Comparison of ENCODE assay signal across 1 cellular context in the genomic region with DNA sequence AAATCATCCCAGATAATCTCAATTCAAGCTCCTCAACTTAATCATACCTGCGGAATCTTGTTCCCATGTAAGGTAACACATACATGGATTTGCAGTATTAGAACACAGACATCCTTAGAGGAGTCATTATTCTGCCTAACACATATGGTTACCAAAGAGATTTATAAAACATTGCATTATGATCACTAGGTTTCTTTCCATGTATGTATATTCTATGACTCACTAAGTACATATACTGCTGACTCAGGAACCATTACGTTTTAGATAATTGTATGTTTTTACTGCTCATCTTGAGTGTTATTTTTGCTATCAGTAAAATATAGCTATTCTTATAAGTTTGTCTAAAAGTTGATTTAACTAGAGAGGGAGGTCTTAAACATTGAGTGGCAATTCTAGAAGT.
TF ChIP-seq lines count a peak whose summit lies in the region.

No MANE protein-coding gene starts in this region.

TF ChIP-seq in HepG2, 621 proteins besides CTCF, POLR2A, EP300 and RAD21 (continued from another document):
- TF ChIP-seq ZBTB26 (CRISPR knock-in tag; IDR thresholded peaks at IDR 0.05; ENCODE audit: borderline replicate concordance) (no peak), RXRA (CRISPR knock-in tag; IDR thresholded peaks at IDR 0.05) (no peak), MAFF (IDR thresholded peaks at IDR 0.05; ENCODE audit: low read depth, low read length) (0 out of 2 replicates have a peak, but pooled peaks have one; percentile 64), MAFK (conservative IDR thresholded peaks at IDR 0.05 in 1 of 2, IDR thresholded peaks at IDR 0.05 in 1 of 2; ENCODE audit: low read length in 2 of 2) (peak; percentile 62 to 86; a peak in 3 of 4 replicates), ZSCAN31 (CRISPR knock-in tag; IDR thresholded peaks at IDR 0.05; ENCODE audit: low read depth) (no peak)
- TF ChIP-seq, protein P1, sequence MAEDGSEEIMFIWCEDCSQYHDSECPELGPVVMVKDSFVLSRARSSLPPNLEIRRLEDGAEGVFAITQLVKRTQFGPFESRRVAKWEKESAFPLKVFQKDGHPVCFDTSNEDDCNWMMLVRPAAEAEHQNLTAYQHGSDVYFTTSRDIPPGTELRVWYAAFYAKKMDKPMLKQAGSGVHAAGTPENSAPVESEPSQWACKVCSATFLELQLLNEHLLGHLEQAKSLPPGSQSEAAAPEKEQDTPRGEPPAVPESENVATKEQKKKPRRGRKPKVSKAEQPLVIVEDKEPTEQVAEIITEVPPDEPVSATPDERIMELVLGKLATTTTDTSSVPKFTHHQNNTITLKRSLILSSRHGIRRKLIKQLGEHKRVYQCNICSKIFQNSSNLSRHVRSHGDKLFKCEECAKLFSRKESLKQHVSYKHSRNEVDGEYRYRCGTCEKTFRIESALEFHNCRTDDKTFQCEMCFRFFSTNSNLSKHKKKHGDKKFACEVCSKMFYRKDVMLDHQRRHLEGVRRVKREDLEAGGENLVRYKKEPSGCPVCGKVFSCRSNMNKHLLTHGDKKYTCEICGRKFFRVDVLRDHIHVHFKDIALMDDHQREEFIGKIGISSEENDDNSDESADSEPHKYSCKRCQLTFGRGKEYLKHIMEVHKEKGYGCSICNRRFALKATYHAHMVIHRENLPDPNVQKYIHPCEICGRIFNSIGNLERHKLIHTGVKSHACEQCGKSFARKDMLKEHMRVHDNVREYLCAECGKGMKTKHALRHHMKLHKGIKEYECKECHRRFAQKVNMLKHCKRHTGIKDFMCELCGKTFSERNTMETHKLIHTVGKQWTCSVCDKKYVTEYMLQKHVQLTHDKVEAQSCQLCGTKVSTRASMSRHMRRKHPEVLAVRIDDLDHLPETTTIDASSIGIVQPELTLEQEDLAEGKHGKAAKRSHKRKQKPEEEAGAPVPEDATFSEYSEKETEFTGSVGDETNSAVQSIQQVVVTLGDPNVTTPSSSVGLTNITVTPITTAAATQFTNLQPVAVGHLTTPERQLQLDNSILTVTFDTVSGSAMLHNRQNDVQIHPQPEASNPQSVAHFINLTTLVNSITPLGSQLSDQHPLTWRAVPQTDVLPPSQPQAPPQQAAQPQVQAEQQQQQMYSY (CRISPR knock-in tag; IDR thresholded peaks at IDR 0.05), result no peak
